Comparison of ENCODE assay signal across 2 cellular contexts in genomic region chr18:35074581-35074980, GRCh38.
TF ChIP-seq lines count a peak whose summit lies in the region.

No MANE protein-coding gene starts in this region.

TF ChIP-seq in GM23338, 12 proteins besides CTCF, POLR2A, EP300 and RAD21 (continued from another document):
- TF ChIP-seq ETS1 (IDR thresholded peaks at IDR 0.05) (no peak), STAT1 (IDR thresholded peaks at IDR 0.05; ENCODE audit: unreplicated experiment) (no peak), ZNF462 (CRISPR knock-in tag; IDR thresholded peaks at IDR 0.05) (no peak), JUNB (IDR thresholded peaks at IDR 0.05; ENCODE audit: unreplicated experiment) (no peak), ZNF331 (CRISPR knock-in tag; IDR thresholded peaks at IDR 0.05; ENCODE audit: low read depth) (no peak), EZH2phosphoT487 (IDR thresholded peaks at IDR 0.05; ENCODE audit: unreplicated experiment) (no peak), EZH2 (IDR thresholded peaks at IDR 0.05; ENCODE audit: low read depth, unreplicated experiment) (no peak), NANOG (IDR thresholded peaks at IDR 0.05; ENCODE audit: borderline replicate concordance) (no peak), REST (IDR thresholded peaks at IDR 0.05; ENCODE audit: unreplicated experiment) (no peak)
TF ChIP-seq in GM23338: peak in this region for 0.

TF ChIP-seq in K562, 482 proteins besides CTCF, POLR2A, EP300 and RAD21 (continued from another document):
- TF ChIP-seq CREB3L1 (IDR thresholded peaks at IDR 0.05; ENCODE audit: borderline replicate concordance, low read depth), result no peak
- TF ChIP-seq MEF2D (tag; conservative IDR thresholded peaks at IDR 0.05; ENCODE audit: low read depth), result no peak
- no peak for TF ChIP-seq BHLHE40 (IDR thresholded peaks at IDR 0.05; ENCODE audit: low read length)
- no peak for TF ChIP-seq FOXA1 (IDR thresholded peaks at IDR 0.05; ENCODE audit: borderline replicate concordance)
